ENCODE assay signal across 9 cellular contexts in the genomic region with DNA sequence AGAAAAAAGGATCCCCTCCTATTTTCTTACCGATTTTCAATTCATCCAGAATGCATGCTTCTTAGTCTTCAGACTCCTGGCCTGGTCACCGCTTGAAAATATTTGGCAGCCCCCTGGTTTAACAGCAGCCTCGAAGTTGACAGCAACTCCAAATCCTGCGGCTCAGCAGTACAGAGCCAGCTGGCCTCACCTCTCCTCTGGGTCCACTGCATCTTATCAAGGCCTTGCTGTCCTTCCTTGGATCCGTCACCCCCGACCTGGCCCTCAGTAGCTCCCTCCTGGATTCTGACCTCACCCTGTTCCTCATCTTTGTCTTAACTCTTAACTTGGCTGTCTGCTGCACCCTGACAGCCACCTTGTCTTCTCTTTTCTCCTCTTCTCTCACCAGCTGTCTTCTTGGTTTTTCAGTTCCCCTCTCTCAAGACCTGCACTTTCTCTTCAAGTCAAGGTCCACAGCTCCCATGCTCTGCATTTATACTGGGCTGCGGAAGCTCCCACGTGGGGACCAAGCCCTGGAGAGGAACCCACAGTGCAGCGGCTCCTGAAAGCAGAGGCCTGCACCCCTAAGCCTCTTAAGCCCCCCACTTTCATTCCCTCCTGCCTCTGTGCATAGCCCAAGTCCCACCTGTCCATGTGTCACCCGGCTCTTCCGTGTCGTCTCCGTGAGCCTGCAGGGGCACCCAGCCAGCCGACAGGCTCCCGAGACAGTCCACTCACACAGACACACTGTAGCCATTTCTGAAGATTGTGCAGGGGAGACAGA. TPM values are rescaled to one million over a fixed set of nuclear protein-coding genes. Genes with fewer than 3 reads are reported as not detected.
DNase-seq lines count a peak whose midpoint lies in the region; ATAC-seq and TF ChIP-seq lines count a peak whose summit lies in the region.
"Had no signal": no experiment of that assay in that cellular context is flagged by ENCODE, and none has a peak within 500 bp of the region (broad histone marks: within the 10 kb centered on the region; RNA-seq: fewer than 3 reads in every experiment).

No MANE protein-coding gene starts in this region.

- H3K27ac ChIP-seq in SJCRH30, result no peak overlapping the region

- no peak for TF ChIP-seq CTCF in foreskin fibroblast (IDR thresholded peaks at IDR 0.05; ENCODE audit: low read depth, low read length)

- H3K27me3 ChIP-seq in SJCRH30, result no peaks in the 10 kb centered on the region

- ATAC-seq in GM18499 (IDR thresholded peaks at IDR 0.05; ENCODE audit: insufficient read depth, unreplicated experiment), result peak; percentile 30
- ATAC-seq in GM19467 (IDR thresholded peaks at IDR 0.05; ENCODE audit: unreplicated experiment), result peak; percentile 71
- peak; percentile 44 for ATAC-seq in HG03378 (IDR thresholded peaks at IDR 0.05; ENCODE audit: unreplicated experiment)

- H3K9me3 ChIP-seq in SJCRH30 (replicated peaks), result no peaks in the 10 kb centered on the region

- no peaks in the 10 kb centered on the region for H3K4me1 ChIP-seq in SJCRH30

- H3K36me3 ChIP-seq in SJCRH30, result no peaks in the 10 kb centered on the region

- H3K4me3 ChIP-seq in foreskin fibroblast (ENCODE audit: low read depth in 1 of 2, low read length in 2 of 2), result no peak overlapping the region
- H3K4me3 ChIP-seq in SJCRH30, result no peak overlapping the region

- DNase-seq in medulla oblongata (ENCODE audit: extremely low spot score), result peak; percentile 13
- no peak for DNase-seq in foreskin fibroblast
- DNase-seq in NCI-H2081 (lab: John Stamatoyannopoulos, UW), result no peak
- no peak for DNase-seq in activated gamma-delta T cell (lab: John Stamatoyannopoulos, UW)
- no peak for DNase-seq in SJCRH30
- DNase-seq: activated CD4-positive, alpha-beta T cell treated with anti-CD3 and anti-CD28 coated beads for 1 hour had no signal

RNA-seq across cellular contexts. Expression of gene MX2, which starts 6.0 kb away (rescaled TPM):
- not detected in 2 replicates for total RNA-seq in SJCRH30 (2014; rRNA removed; shearing (Covaris generic))

RNA-seq across cellular contexts. Expression of gene FAM3B, which starts 51.2 kb away (rescaled TPM):
- total RNA-seq in SJCRH30 (2014; rRNA removed; shearing (Covaris generic)), result not detected in 2 replicates

RNA-seq across cellular contexts. Expression of gene MX1, which starts 58.3 kb away (rescaled TPM):
- not detected in 2 replicates for total RNA-seq in SJCRH30 (2014; rRNA removed; shearing (Covaris generic))
